ENCODE assay signal across 8 cellular contexts in genomic region chr2:71226391-71226964, GRCh38. TPM values are rescaled to one million over a fixed set of nuclear protein-coding genes. Genes with fewer than 3 reads are reported as not detected.
DNase-seq lines count a peak whose midpoint lies in the region; ATAC-seq and TF ChIP-seq lines count a peak whose summit lies in the region.

No MANE protein-coding gene starts in this region.

- WGBS in mammary epithelial cell (ENCODE audit: low coverage, missing lambda C conversion rate) = 2% methylated on average over 14 of the region's 46 CpGs

- no peak for DNase-seq in AG04449 (ENCODE audit: low read depth, low spot score)
- DNase-seq in SJCRH30 = peak; percentile 19 to 52
- DNase-seq in mammary epithelial cell = peak; percentile 2
- peak; percentile 0 for DNase-seq in kidney glomerular epithelial cell (lab: John Stamatoyannopoulos, UW)
- peak; percentile 25 to 26 for DNase-seq in stimulated activated CD4-positive, alpha-beta T cell treated with anti-CD3 and anti-CD28 coated beads, Interleukin-2, amount 100 ng/mL, for 24 hours
- DNase-seq in epidermal melanocyte (ENCODE audit: insufficient read length, low spot score) = no peak

- H3K4me1 ChIP-seq in SJCRH30 = peaks cover 3% of the 10 kb centered on the region; the same call in 1 of the 2 replicates
- H3K4me1 ChIP-seq in mammary epithelial cell (ENCODE audit: insufficient read depth, low read length) = peaks cover 9% of the 10 kb centered on the region

- in situ Hi-C loops in mammary epithelial cell (cut with MboI; ENCODE audit: low sequenced_read_pairs in 2 of 2) = no loop called here

- H3K36me3 ChIP-seq in SJCRH30 (no peaks in the 10 kb centered on the region), mammary epithelial cell (ENCODE audit: insufficient read depth, low read length) (no peaks in the 10 kb centered on the region)

- POLR2A ChIA-PET in AG04449 (lab: Yijun Ruan, JAX) = interaction anchor here (1.0 to 1.2 kb wide), 2 partner anchors 10 to 96 kb away, joined by 3 to 5 read pairs; partner anchors contain the start of gene MPHOSPH10

- peak overlapping the region; percentile 99 for H2AFZ ChIP-seq in mammary epithelial cell (ENCODE audit: low read depth, low read length)

- dilution Hi-C loops in mammary epithelial cell (cut with HindIII; ENCODE audit: low sequenced_read_pairs) = no loop called here

- TF ChIP-seq CTCF in AG04449 (IDR thresholded peaks at IDR 0.05; ENCODE audit: insufficient read depth, low read length, missing control alignments) = no peak
- TF ChIP-seq CTCF in mammary epithelial cell (conservative IDR thresholded peaks at IDR 0.05 in 1 of 2, IDR thresholded peaks at IDR 0.05 in 1 of 2; ENCODE audit: extremely low read depth in 1 of 2, insufficient read depth in 1 of 2, low read depth in 1 of 2, low read length in 2 of 2) = peak in 1 of 2 donors; percentile 28

- no peak overlapping the region for H3K27ac ChIP-seq in SJCRH30
- H3K27ac ChIP-seq in mammary epithelial cell (ENCODE audit: insufficient read depth, low read depth, low read length) = peak overlapping the region; percentile 19

- H3K9me3 ChIP-seq in SJCRH30 (replicated peaks) (no peaks in the 10 kb centered on the region), mammary epithelial cell (replicated peaks; ENCODE audit: insufficient read depth, low read length) (no peaks in the 10 kb centered on the region)

- H3K27me3 ChIP-seq in SJCRH30 (no peaks in the 10 kb centered on the region), mammary epithelial cell (ENCODE audit: insufficient read depth, low read length) (peaks cover under 1% of the 10 kb centered on the region)

- CTCF ChIA-PET in AG04449 (lab: Yijun Ruan, JAX) (interaction anchor here (1.6 to 2.4 kb wide), 2 partner anchors 13 to 70 kb away, joined by 4 to 6 read pairs; no protein-coding TSS in a partner anchor), mammary epithelial cell (lab: Charles Lee; ENCODE audit: low non-redundant PET) (interaction anchor here (0.7 to 1.2 kb wide), 2 partner anchors 105 to 225 kb away, joined by 4 to 8 read pairs; partner anchors contain the start of gene ZNF638)

- ATAC-seq in GM19043 (IDR thresholded peaks at IDR 0.05; ENCODE audit: low read depth, unreplicated experiment) (peak; percentile 2), HG03571 (IDR thresholded peaks at IDR 0.05; ENCODE audit: unreplicated experiment) (peak; percentile 7)

- H4K20me1 ChIP-seq in mammary epithelial cell (ENCODE audit: insufficient read depth, low read length) = no peaks in the 10 kb centered on the region

- peak overlapping the region; percentile 77 for H3K4me3 ChIP-seq in AG04449 (ENCODE audit: low read depth, low read length)
- peak overlapping the region; percentile 74 for H3K4me3 ChIP-seq in SJCRH30
- peak overlapping the region; percentile 83 to 92 (median 84) for H3K4me3 ChIP-seq in mammary epithelial cell (replicated peaks in 1 of 3; ENCODE audit: insufficient read depth in 1 of 3, low read depth in 2 of 3, low read length in 3 of 3)

- peak overlapping the region; percentile 97 for H3K4me2 ChIP-seq in mammary epithelial cell (ENCODE audit: insufficient read depth, low read depth, low read length)

- no TSS peak for BruUV-seq in mammary epithelial cell (replicated peaks; lab: Mats Ljungman, UMichigan)

- H3K9ac ChIP-seq in mammary epithelial cell (ENCODE audit: insufficient read depth, low read length) = peak overlapping the region; percentile 59

- intact Hi-C loops in mammary epithelial cell (cut with micrococcal nuclease) = loop anchor here (5.0 kb wide), 1 partner anchor 221 kb away; no protein-coding TSS in a partner anchor

- no peaks in the 10 kb centered on the region for H3K79me2 ChIP-seq in mammary epithelial cell (ENCODE audit: insufficient read depth, low read length)

RNA-seq across cellular contexts. Expression of gene PAIP2B, which starts 0.4 kb away (rescaled TPM):
- 2.8 and 3.1 TPM in 2 replicates for total RNA-seq in SJCRH30 (2014; rRNA removed; shearing (Covaris generic))
- total RNA-seq in mammary epithelial cell = 1 to 10 TPM; 2.0 to 2.1 TPM
- 0.61 TPM for polyA plus RNA-seq in mammary epithelial cell
- polyA minus RNA-seq in mammary epithelial cell = 0.21 TPM

Comparison
In these comparisons a context has a peak if more than half of its experiments do, and no peak if none do; other contexts are left out.
1. DNase-seq: peak in SJCRH30 (2 of 2), mammary epithelial cell (single experiment), kidney glomerular epithelial cell (single experiment) and stimulated activated CD4-positive, alpha-beta T cell treated with anti-CD3 and anti-CD28 coated beads, Interleukin-2, amount 100 ng/mL, for 24 hours (2 of 2); none in AG04449 (single experiment) and epidermal melanocyte (single experiment).
2. Peak in every context shown above with its lines, with median percentiles within 50 percentile points of each other: H3K4me3 ChIP-seq.